8 cellular contexts compared by ENCODE assay signal in the genomic region with DNA sequence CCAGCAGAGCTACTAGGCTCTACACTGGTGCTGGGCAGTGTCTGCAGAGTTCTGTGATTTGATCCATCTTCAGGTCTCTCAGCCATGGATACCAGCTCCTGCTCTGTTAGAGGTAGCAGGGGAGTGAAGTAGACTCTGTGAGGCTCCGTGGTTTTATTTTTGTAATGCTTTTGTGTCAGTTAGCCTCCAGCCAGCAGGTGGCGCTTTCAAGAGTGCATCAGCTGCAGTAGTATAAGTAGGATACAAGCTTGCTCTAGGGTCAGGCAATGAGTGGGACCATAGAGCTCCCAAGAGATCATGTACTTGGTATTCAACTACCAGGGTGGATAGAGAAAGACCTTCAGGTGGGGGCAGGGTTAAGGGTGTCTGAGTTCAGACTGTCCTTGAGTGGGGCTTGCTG.
A peak's percentile ranks its signal among the peaks of the same experiment; 100 is the strongest.
DNase-seq lines count a peak whose midpoint lies in the region; ATAC-seq, FAIRE-seq and TF ChIP-seq lines count a peak whose summit lies in the region.

No MANE protein-coding gene starts in this region.

- H2AFZ ChIP-seq in Karpas-422 (ENCODE audit: low read length), result no peak overlapping the region
- no peak overlapping the region for H2AFZ ChIP-seq in GM12878 (ENCODE audit: control insufficient read depth, low read depth, low read length)

- SMC1A ChIA-PET in GM12878 (lab: Charles Lee; ENCODE audit: uncharacterized antibody, unreplicated experiment), result interaction anchor here (1.3 to 1.4 kb wide), 2 partner anchors 14 to 253 kb away, joined by 3 to 4 read pairs; no protein-coding TSS in a partner anchor

- no peaks in the 10 kb centered on the region for H3K4me1 ChIP-seq in Karpas-422 (ENCODE audit: low read length)
- no peaks in the 10 kb centered on the region for H3K4me1 ChIP-seq in GM12878 (ENCODE audit: control insufficient read depth, insufficient read depth, low read length)
- no peaks in the 10 kb centered on the region for H3K4me1 ChIP-seq in body of pancreas

- TF ChIP-seq POLR2A in GM12878 (IDR thresholded peaks at IDR 0.05; ENCODE audit: low read depth, low read length) (no peak), body of pancreas (IDR thresholded peaks at IDR 0.05) (no peak)

- CTCF ChIA-PET in GM12878 (lab: Yijun Ruan, JAX), result interaction anchor here (0.6 to 1.2 kb wide), 6 partner anchors 9 to 823 kb away, joined by 3 to 7 read pairs (median 4); no protein-coding TSS in a partner anchor

- TF ChIP-seq EP300 in GM12878 (IDR thresholded peaks at IDR 0.05; ENCODE audit: borderline replicate concordance in 1 of 2, control insufficient read depth in 1 of 2, low read depth in 2 of 2, low read length in 2 of 2), result no peak

- no peak overlapping the region for H3K9ac ChIP-seq in Karpas-422 (ENCODE audit: low read length)
- H3K9ac ChIP-seq in GM12878 (ENCODE audit: control insufficient read depth, insufficient read depth, low read length), result no peak overlapping the region

- peak; percentile 82 for ATAC-seq in GM12878
- ATAC-seq in body of pancreas, result no peak

- DNase-seq in activated CD4-positive, alpha-beta T cell treated with anti-CD3 and anti-CD28 coated beads for 48 hours, result peak; percentile 52
- no peak for DNase-seq in activated CD4-positive, alpha-beta T cell treated with anti-CD3 and anti-CD28 coated beads, Interleukin-2, amount 50 U/mL, for 4 hours
- DNase-seq in Karpas-422 (peak; percentile 57), GM12878 (ENCODE audit: low read depth, low spot score) (no peak), body of pancreas (no peak), NCI-H2227 treated with DMSO at 0.1 percent for 48 hours (lab: John Stamatoyannopoulos, UW) (no peak), hypothalamus (lab: John Stamatoyannopoulos, UW) (no peak)
- peak; percentile 11 for DNase-seq in stimulated activated CD4-positive, alpha-beta T cell treated with anti-CD3 and anti-CD28 coated beads, Interleukin-4, amount 100 ng/mL, for 1 hour

- RAD21 ChIA-PET in GM12878 (lab: Charles Lee; ENCODE audit: unreplicated experiment), result no interaction called here

- H3K79me2 ChIP-seq in Karpas-422 (ENCODE audit: low read length), result no peaks in the 10 kb centered on the region
- no peaks in the 10 kb centered on the region for H3K79me2 ChIP-seq in GM12878 (ENCODE audit: control insufficient read depth, insufficient read depth, low read length)

- no peaks in the 10 kb centered on the region for H3K27me3 ChIP-seq in Karpas-422 (ENCODE audit: low read length)
- H3K27me3 ChIP-seq in GM12878 (replicated peaks in 1 of 2; ENCODE audit: control insufficient read depth in 2 of 2, insufficient read depth in 2 of 2, low read length in 1 of 2), result no peaks in the 10 kb centered on the region
- no peaks in the 10 kb centered on the region for H3K27me3 ChIP-seq in body of pancreas

- H3K4me2 ChIP-seq in Karpas-422 (ENCODE audit: low read depth, low read length, poor library complexity, severe bottlenecking), result no peak overlapping the region
- no peak overlapping the region for H3K4me2 ChIP-seq in GM12878 (ENCODE audit: control insufficient read depth, insufficient read depth)

- POLR2A ChIA-PET in GM12878 (lab: Charles Lee), result no interaction called here

- intact Hi-C loops in GM12878 (cut with micrococcal nuclease; ENCODE audit: unreplicated experiment) (no loop called here), body of pancreas (cut with DNase I) (no loop called here)

- TF ChIP-seq RAD21 in GM12878 (IDR thresholded peaks at IDR 0.05; ENCODE audit: insufficient read depth, low read depth, low read length), result peak; percentile 20; the same call in 1 of the 2 replicates

- H4K20me1 ChIP-seq in Karpas-422 (ENCODE audit: insufficient read depth, low read depth, low read length) (no peaks in the 10 kb centered on the region), GM12878 (ENCODE audit: control insufficient read depth, insufficient read depth) (no peaks in the 10 kb centered on the region)

- H3K4me3 ChIP-seq in Karpas-422 (ENCODE audit: low read length) (no peak overlapping the region), GM12878 (no peak overlapping the region), body of pancreas (no peak overlapping the region)

- H3K27ac ChIP-seq in Karpas-422 (ENCODE audit: low read length) (no peak overlapping the region), GM12878 (ENCODE audit: control insufficient read depth, insufficient read depth) (no peak overlapping the region), body of pancreas (no peak overlapping the region)

- H3K9me2 ChIP-seq in Karpas-422 (replicated peaks; ENCODE audit: insufficient read depth, low read length), result no peaks in the 10 kb centered on the region

- H3K36me3 ChIP-seq in Karpas-422 (ENCODE audit: insufficient read depth, low read length), result no peaks in the 10 kb centered on the region
- H3K36me3 ChIP-seq in GM12878 (ENCODE audit: control insufficient read depth in 2 of 2, insufficient read depth in 2 of 2, low read length in 1 of 2), result no peaks in the 10 kb centered on the region
- no peaks in the 10 kb centered on the region for H3K36me3 ChIP-seq in body of pancreas (replicated peaks in 1 of 2; ENCODE audit: insufficient read depth in 1 of 2, low read depth in 2 of 2)

- in situ Hi-C loops in GM12878 (cut with MboI), result no loop called here

- H3K9me3 ChIP-seq in Karpas-422 (ENCODE audit: low read length), result peaks cover 15% of the 10 kb centered on the region
- no peaks in the 10 kb centered on the region for H3K9me3 ChIP-seq in GM12878 (replicated peaks; ENCODE audit: control insufficient read depth, insufficient read depth, low read length)
- H3K9me3 ChIP-seq in body of pancreas, result no peaks in the 10 kb centered on the region

- no TSS peak for BruUV-seq in GM12878 (replicated peaks; lab: Mats Ljungman, UMichigan)

- TF ChIP-seq CTCF in GM12878 (IDR thresholded peaks at IDR 0.05 in 2 of 3, conservative IDR thresholded peaks at IDR 0.05 in 1 of 3; ENCODE audit: control insufficient read depth in 2 of 3, extremely low read depth in 1 of 3, insufficient read depth in 1 of 3, low read depth in 3 of 3, low read length in 3 of 3) (peak; percentile 28 to 52 (median 36); a peak in 3 of 6 replicates), body of pancreas (IDR thresholded peaks at IDR 0.05) (no peak)

- 5% methylated on average over 2 of the region's 2 CpGs for WGBS in GM12878 (ENCODE audit: insufficient coverage, insufficient replicate concordance, low lambda C conversion rate, missing lambda C conversion rate)
- 64 to 80% methylated on average over 2 of the region's 2 CpGs for WGBS in body of pancreas, 2 donors

- FAIRE-seq in GM12878 (lab: Jason Lieb, UNC), result no peak

TF ChIP-seq in GM12878, 131 proteins besides CTCF, POLR2A, EP300 and RAD21:
- TF ChIP-seq, protein P1, sequence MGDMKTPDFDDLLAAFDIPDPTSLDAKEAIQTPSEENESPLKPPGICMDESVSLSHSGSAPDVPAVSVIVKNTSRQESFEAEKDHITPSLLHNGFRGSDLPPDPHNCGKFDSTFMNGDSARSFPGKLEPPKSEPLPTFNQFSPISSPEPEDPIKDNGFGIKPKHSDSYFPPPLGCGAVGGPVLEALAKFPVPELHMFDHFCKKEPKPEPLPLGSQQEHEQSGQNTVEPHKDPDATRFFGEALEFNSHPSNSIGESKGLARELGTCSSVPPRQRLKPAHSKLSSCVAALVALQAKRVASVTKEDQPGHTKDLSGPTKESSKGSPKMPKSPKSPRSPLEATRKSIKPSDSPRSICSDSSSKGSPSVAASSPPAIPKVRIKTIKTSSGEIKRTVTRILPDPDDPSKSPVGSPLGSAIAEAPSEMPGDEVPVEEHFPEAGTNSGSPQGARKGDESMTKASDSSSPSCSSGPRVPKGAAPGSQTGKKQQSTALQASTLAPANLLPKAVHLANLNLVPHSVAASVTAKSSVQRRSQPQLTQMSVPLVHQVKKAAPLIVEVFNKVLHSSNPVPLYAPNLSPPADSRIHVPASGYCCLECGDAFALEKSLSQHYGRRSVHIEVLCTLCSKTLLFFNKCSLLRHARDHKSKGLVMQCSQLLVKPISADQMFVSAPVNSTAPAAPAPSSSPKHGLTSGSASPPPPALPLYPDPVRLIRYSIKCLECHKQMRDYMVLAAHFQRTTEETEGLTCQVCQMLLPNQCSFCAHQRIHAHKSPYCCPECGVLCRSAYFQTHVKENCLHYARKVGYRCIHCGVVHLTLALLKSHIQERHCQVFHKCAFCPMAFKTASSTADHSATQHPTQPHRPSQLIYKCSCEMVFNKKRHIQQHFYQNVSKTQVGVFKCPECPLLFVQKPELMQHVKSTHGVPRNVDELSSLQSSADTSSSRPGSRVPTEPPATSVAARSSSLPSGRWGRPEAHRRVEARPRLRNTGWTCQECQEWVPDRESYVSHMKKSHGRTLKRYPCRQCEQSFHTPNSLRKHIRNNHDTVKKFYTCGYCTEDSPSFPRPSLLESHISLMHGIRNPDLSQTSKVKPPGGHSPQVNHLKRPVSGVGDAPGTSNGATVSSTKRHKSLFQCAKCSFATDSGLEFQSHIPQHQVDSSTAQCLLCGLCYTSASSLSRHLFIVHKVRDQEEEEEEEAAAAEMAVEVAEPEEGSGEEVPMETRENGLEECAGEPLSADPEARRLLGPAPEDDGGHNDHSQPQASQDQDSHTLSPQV (IDR thresholded peaks at IDR 0.05), result no peak
- TF ChIP-seq SUPT20H (IDR thresholded peaks at IDR 0.05; ENCODE audit: borderline replicate concordance, control insufficient read depth, low read depth, low read length) (no peak), NRF1 (conservative IDR thresholded peaks at IDR 0.05; ENCODE audit: low read depth, low read length) (no peak), SMC3 (IDR thresholded peaks at IDR 0.05; ENCODE audit: borderline replicate concordance, low read length) (peak; percentile 41; the same call in 1 of the 2 replicates)
- TF ChIP-seq, protein P2, sequence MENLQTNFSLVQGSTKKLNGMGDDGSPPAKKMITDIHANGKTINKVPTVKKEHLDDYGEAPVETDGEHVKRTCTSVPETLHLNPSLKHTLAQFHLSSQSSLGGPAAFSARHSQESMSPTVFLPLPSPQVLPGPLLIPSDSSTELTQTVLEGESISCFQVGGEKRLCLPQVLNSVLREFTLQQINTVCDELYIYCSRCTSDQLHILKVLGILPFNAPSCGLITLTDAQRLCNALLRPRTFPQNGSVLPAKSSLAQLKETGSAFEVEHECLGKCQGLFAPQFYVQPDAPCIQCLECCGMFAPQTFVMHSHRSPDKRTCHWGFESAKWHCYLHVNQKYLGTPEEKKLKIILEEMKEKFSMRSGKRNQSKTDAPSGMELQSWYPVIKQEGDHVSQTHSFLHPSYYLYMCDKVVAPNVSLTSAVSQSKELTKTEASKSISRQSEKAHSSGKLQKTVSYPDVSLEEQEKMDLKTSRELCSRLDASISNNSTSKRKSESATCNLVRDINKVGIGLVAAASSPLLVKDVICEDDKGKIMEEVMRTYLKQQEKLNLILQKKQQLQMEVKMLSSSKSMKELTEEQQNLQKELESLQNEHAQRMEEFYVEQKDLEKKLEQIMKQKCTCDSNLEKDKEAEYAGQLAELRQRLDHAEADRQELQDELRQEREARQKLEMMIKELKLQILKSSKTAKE (IDR thresholded peaks at IDR 0.05; ENCODE audit: low read depth, poor library complexity, severe bottlenecking), result no peak

Comparison
In these comparisons a context has a peak if more than half of its experiments do, and no peak if none do; other contexts are left out.
1. DNase-seq: peak in activated CD4-positive, alpha-beta T cell treated with anti-CD3 and anti-CD28 coated beads for 48 hours (single experiment), Karpas-422 (single experiment) and stimulated activated CD4-positive, alpha-beta T cell treated with anti-CD3 and anti-CD28 coated beads, Interleukin-4, amount 100 ng/mL, for 1 hour (single experiment); none in activated CD4-positive, alpha-beta T cell treated with anti-CD3 and anti-CD28 coated beads, Interleukin-2, amount 50 U/mL, for 4 hours (0 of 2), GM12878 (single experiment), body of pancreas (0 of 4), NCI-H2227 treated with DMSO at 0.1 percent for 48 hours (single experiment) and hypothalamus (0 of 51).
2. CTCF ChIP-seq: peak in GM12878 (3 of 3); none in body of pancreas (0 of 7).